In the genomic region with DNA sequence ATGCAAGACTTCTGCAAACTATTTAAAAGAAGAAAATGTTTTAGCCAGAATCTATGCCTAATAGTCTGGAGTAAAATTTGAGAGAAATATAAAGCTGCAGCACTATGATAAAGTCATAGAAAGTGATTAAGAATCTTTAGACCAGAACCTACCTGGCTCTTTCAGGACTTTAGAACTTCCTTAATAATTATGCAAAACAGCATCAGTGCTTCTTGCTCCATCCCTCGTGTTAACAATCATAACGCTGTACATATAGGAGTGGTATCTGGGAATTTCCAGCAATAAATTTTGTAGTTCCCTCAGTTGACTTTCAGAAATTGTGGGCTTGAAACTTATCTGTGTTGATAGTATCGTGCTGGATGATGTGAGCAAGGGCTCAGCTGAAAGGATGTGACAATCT, we compare ENCODE assay signal across 21 cellular contexts.
DNase-seq lines count a peak whose midpoint lies in the region; ATAC-seq, FAIRE-seq and TF ChIP-seq lines count a peak whose summit lies in the region.
"Had no signal": no experiment of that assay in that cellular context is flagged by ENCODE, and none has a peak within 500 bp of the region (broad histone marks: within the 10 kb centered on the region; RNA-seq: fewer than 3 reads in every experiment).

No MANE protein-coding gene starts in this region.

- intact Hi-C loops in CD14-positive monocyte (cut with micrococcal nuclease), result no loop called here

- H3K27ac Mint-ChIP-seq in memory B cell (peak overlapping the region; percentile 58), CD14-positive monocyte (no peak overlapping the region)
- H3K27ac Mint-ChIP-seq: CD4-positive, alpha-beta memory T cell; GM23338 had no signal

- no peak for FAIRE-seq in small intestine (lab: Jason Lieb, UNC)
- FAIRE-seq: A204.1, G401.6, GM12891, GM19239, H54, HepG2 had no signal

- H3K79me2 ChIP-seq in OCI-LY1 (ENCODE audit: insufficient read depth, low read length), result no peaks in the 10 kb centered on the region

- H3K27me3 ChIP-seq in OCI-LY1 (ENCODE audit: insufficient read depth, low read length), result no peaks in the 10 kb centered on the region
- H3K27me3 ChIP-seq in small intestine (ENCODE audit: control insufficient read depth in 2 of 2, insufficient read depth in 2 of 2, low read length in 2 of 2), result no peaks in the 10 kb centered on the region

- peak overlapping the region; percentile 13; the same call in 1 of the 2 replicates for H3K4me2 ChIP-seq in OCI-LY1 (ENCODE audit: low read length)

- no peaks in the 10 kb centered on the region for H3K9me3 ChIP-seq in OCI-LY1 (ENCODE audit: low read length)
- H3K9me3 ChIP-seq in small intestine (ENCODE audit: control insufficient read depth, low read depth), result no peaks in the 10 kb centered on the region

- no peaks in the 10 kb centered on the region for H3K9me3 Mint-ChIP-seq in memory B cell
- no peaks in the 10 kb centered on the region for H3K9me3 Mint-ChIP-seq in CD14-positive monocyte
- H3K9me3 Mint-ChIP-seq: CD4-positive, alpha-beta memory T cell; GM23338; IgD-negative memory B cell had no signal

- H3K27me3 Mint-ChIP-seq in memory B cell (no peaks in the 10 kb centered on the region), CD14-positive monocyte (ENCODE audit: low read depth in 3 of 3) (peaks cover 0 to 3% (median 2%) of the 10 kb centered on the region in 3 donors)
- H3K27me3 Mint-ChIP-seq: IgD-negative memory B cell had no signal

- H3F3A ChIP-seq in OCI-LY1 (ENCODE audit: insufficient read depth, low read length), result no peaks in the 10 kb centered on the region

- ATAC-seq in memory B cell (ENCODE audit: low read depth), result peak; percentile 90
- ATAC-seq in GM19397 (IDR thresholded peaks at IDR 0.05; ENCODE audit: unreplicated experiment), result no peak
- ATAC-seq: GM23338, HepG2 had no signal

- H3K36me3 Mint-ChIP-seq in memory B cell, result no peaks in the 10 kb centered on the region
- no peaks in the 10 kb centered on the region for H3K36me3 Mint-ChIP-seq in CD14-positive monocyte
- H3K36me3 Mint-ChIP-seq: CD4-positive, alpha-beta memory T cell; IgD-negative memory B cell had no signal

- TF ChIP-seq CTCF in OCI-LY1 (IDR thresholded peaks at IDR 0.05; ENCODE audit: low read length), result no peak
- no peak for TF ChIP-seq CTCF in CD14-positive monocyte (IDR thresholded peaks at IDR 0.05)

- H3K36me3 ChIP-seq in OCI-LY1 (ENCODE audit: insufficient read depth, low read length), result no peaks in the 10 kb centered on the region
- H3K36me3 ChIP-seq in small intestine (ENCODE audit: control insufficient read depth in 2 of 2, insufficient read depth in 2 of 2, low read length in 2 of 2), result no peaks in the 10 kb centered on the region

- H3K4me1 ChIP-seq in OCI-LY1 (ENCODE audit: insufficient read depth, low read length, severe bottlenecking) (peaks cover 39% of the 10 kb centered on the region), small intestine (ENCODE audit: control insufficient read depth in 2 of 2, insufficient read depth in 1 of 2, low read depth in 1 of 2, low read length in 1 of 2) (peaks cover 0 to 8% of the 10 kb centered on the region in 2 donors)

- H3K9me2 ChIP-seq in OCI-LY1 (ENCODE audit: low read depth, low read length), result no peaks in the 10 kb centered on the region

- H3K27ac ChIP-seq in OCI-LY1 (ENCODE audit: low read depth, low read length, poor library complexity, severe bottlenecking) (no peak overlapping the region), small intestine (ENCODE audit: low read depth in 1 of 2, low read length in 1 of 2) (no peak overlapping the region)
- H3K27ac ChIP-seq: C4-2B had no signal

- no peaks in the 10 kb centered on the region for H4K20me1 ChIP-seq in OCI-LY1 (ENCODE audit: insufficient read depth, low read length)

- H3K4me3 Mint-ChIP-seq in memory B cell (peak overlapping the region; percentile 12), CD14-positive monocyte (no peak overlapping the region)
- H3K4me3 Mint-ChIP-seq: CD4-positive, alpha-beta memory T cell; GM23338 had no signal

- H3K4me1 Mint-ChIP-seq in memory B cell, result peaks cover 18% of the 10 kb centered on the region
- peaks cover 2% of the 10 kb centered on the region for H3K4me1 Mint-ChIP-seq in CD14-positive monocyte
- H3K4me1 Mint-ChIP-seq: CD4-positive, alpha-beta memory T cell had no signal

- H3K9ac ChIP-seq in OCI-LY1 (ENCODE audit: low read length), result no peak overlapping the region

- no peak overlapping the region for H2AFZ ChIP-seq in OCI-LY1 (ENCODE audit: low read length)
- H2AFZ ChIP-seq: GM23338 had no signal

- WGBS in small intestine, 3 donors, result 13 to 35% (median 22%) methylated on average over 3 of the region's 3 CpGs

- no peak overlapping the region for H3K4me3 ChIP-seq in OCI-LY1 (ENCODE audit: low read depth, low read length, poor library complexity, severe bottlenecking)
- no peak overlapping the region for H3K4me3 ChIP-seq in small intestine (ENCODE audit: low read depth in 1 of 2, low read length in 2 of 2)
- H3K4me3 ChIP-seq: GM23338 had no signal

- DNase-seq in memory B cell (ENCODE audit: low spot score in 2 of 2) (no peak), small intestine (peak; percentile 68), DMS153 (lab: John Stamatoyannopoulos, UW) (no peak), CD14-positive monocyte (ENCODE audit: low spot score) (no peak)
- no peak for DNase-seq in activated CD8-positive, alpha-beta memory T cell treated with anti-CD3 and anti-CD28 coated beads, Interleukin-2, amount 50 U/mL, for 48 hours
- DNase-seq: ACHN; CD4-positive, alpha-beta memory T cell; DND-41; HCEC 1CT; KBM-7 had no signal
